ENCODE assay signal across 23 cellular contexts in the genomic region with DNA sequence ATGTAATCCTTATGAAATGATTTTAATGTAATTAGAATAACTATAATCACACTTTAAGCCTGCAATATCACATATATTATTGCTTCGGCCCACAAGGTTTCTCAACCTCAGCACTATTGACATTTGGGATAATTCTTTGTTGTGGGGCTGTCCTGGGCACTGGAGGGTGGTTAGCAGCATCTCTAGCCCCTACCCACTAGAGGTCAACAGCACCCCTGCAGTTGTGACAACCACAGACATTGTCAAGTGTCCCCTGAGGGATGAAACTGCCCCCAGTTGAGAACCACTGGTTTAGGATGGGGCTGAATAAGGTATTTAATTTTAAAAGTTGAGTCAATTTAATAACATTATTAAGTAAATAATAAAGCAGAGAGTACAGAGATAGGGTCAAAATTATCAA.
"Had no signal": no experiment of that assay in that cellular context is flagged by ENCODE, and none has a peak within 500 bp of the region (broad histone marks: within the 10 kb centered on the region; RNA-seq: fewer than 3 reads in every experiment).

No MANE protein-coding gene starts in this region.

- H3K4me1 Mint-ChIP-seq: immature natural killer cell; naive thymus-derived CD8-positive, alpha-beta T cell; stimulated activated memory B cell treated with anti-CD40 and anti-IgM and Interleukin-4, amounts not matched to agents 10 μg/mL and 1 μg/mL and 100 μg/mL, for 72 hours had no signal

- ATAC-seq: left ventricle myocardium superior; lower lobe of right lung; naive thymus-derived CD8-positive, alpha-beta T cell; stimulated activated memory B cell treated with anti-CD40 and anti-IgM and Interleukin-4, amounts not matched to agents 10 μg/mL and 1 μg/mL and 100 μg/mL, for 72 hours; stimulated activated naive CD8-positive, alpha-beta T cell treated with anti-CD3 and anti-CD28 coated beads, Interleukin-15, Interleukin-2, amounts not matched to agents 100 U/mL and 50 U/mL, for 24 hours; upper lobe of right lung had no signal

- H3K9me3 Mint-ChIP-seq: immature natural killer cell; naive thymus-derived CD8-positive, alpha-beta T cell; nephron progenitor cell; stimulated activated memory B cell treated with anti-CD40 and anti-IgM and Interleukin-4, amounts not matched to agents 10 μg/mL and 1 μg/mL and 100 μg/mL, for 72 hours had no signal

- H3K27ac ChIP-seq: coronary artery, esophagus squamous epithelium, lower lobe of right lung, prostate gland, right atrium auricular region, sigmoid colon, testis, transverse colon, upper lobe of right lung, vagina had no signal

- DNase-seq: dermis blood vessel endothelial cell; effector memory CD4-positive, alpha-beta T cell; esophagus squamous epithelium; hypothalamus; immature natural killer cell; left ventricle myocardium superior; lower lobe of right lung; naive thymus-derived CD8-positive, alpha-beta T cell; nephron progenitor cell; nucleus accumbens; sigmoid colon; stimulated activated CD4-positive, alpha-beta T cell treated with anti-CD3 and anti-CD28 coated beads, Interleukin-2, amount 100 ng/mL, for 24 hours; stimulated activated CD4-positive, alpha-beta T cell treated with anti-CD3 and anti-CD28 coated beads, Interleukin-4, amount 100 ng/mL, for 4 hours; stimulated activated naive CD8-positive, alpha-beta T cell treated with anti-CD3 and anti-CD28 coated beads, Interleukin-15, Interleukin-2, amounts not matched to agents 100 U/mL and 50 U/mL, for 24 hours; substantia nigra; testis; transverse colon; upper lobe of right lung had no signal

- H3K27me3 ChIP-seq: esophagus squamous epithelium, right atrium auricular region, sigmoid colon, testis, transverse colon, upper lobe of right lung, vagina had no signal

- H3K27ac Mint-ChIP-seq: immature natural killer cell; naive thymus-derived CD8-positive, alpha-beta T cell; nephron progenitor cell; stimulated activated memory B cell treated with anti-CD40 and anti-IgM and Interleukin-4, amounts not matched to agents 10 μg/mL and 1 μg/mL and 100 μg/mL, for 72 hours had no signal

- H3K4me3 Mint-ChIP-seq: immature natural killer cell; naive thymus-derived CD8-positive, alpha-beta T cell; nephron progenitor cell; stimulated activated memory B cell treated with anti-CD40 and anti-IgM and Interleukin-4, amounts not matched to agents 10 μg/mL and 1 μg/mL and 100 μg/mL, for 72 hours had no signal

- H3K36me3 Mint-ChIP-seq: immature natural killer cell; naive thymus-derived CD8-positive, alpha-beta T cell; stimulated activated memory B cell treated with anti-CD40 and anti-IgM and Interleukin-4, amounts not matched to agents 10 μg/mL and 1 μg/mL and 100 μg/mL, for 72 hours had no signal

- H3K36me3 ChIP-seq: esophagus squamous epithelium, lower lobe of right lung, prostate gland, right atrium auricular region, sigmoid colon, transverse colon, upper lobe of right lung, vagina had no signal

- H3K9me3 ChIP-seq: esophagus squamous epithelium, lower lobe of right lung, prostate gland, right atrium auricular region, sigmoid colon, testis, transverse colon, upper lobe of right lung, vagina had no signal

- H3K4me3 ChIP-seq: coronary artery, esophagus squamous epithelium, lower lobe of right lung, prostate gland, right atrium auricular region, sigmoid colon, testis, transverse colon, upper lobe of right lung, vagina had no signal

- H3K4me1 ChIP-seq: esophagus squamous epithelium, prostate gland, upper lobe of right lung, vagina had no signal
